ENCODE assay signal across 7 cellular contexts in the genomic region with DNA sequence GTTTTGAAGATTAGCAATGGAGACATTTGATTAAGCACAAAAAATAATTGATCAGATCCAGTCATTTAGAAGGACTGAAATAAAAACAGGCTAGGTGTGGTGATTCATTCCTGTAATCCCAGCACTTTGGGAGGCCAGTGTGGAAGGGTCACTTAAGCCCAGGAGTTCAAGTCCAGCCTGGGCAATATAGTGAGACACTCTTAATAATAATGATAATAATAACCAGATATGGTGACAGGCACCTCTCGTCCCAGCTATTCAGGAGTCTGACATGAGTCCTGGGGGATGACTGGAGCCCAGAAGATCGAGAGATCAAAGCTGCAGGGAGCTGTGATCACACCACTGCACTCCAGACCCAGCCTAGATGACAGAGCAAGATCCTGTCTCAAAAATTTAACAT.
"Had no signal": no experiment of that assay in that cellular context is flagged by ENCODE, and none has a peak within 500 bp of the region (broad histone marks: within the 10 kb centered on the region; RNA-seq: fewer than 3 reads in every experiment).

No MANE protein-coding gene starts in this region.

- H3K27ac ChIP-seq: lower lobe of right lung, skin epidermis had no signal

- H3K36me3 ChIP-seq: lower lobe of right lung had no signal

- H3K4me3 ChIP-seq: lower lobe of right lung, skin epidermis had no signal

- DNase-seq: activated CD4-positive, alpha-beta memory T cell treated with anti-CD3 and anti-CD28 coated beads, Interleukin-2, amount 10 ng/mL, durations not matched to agents 7 days and 5 days; activated CD4-positive, alpha-beta T cell treated with anti-CD3 and anti-CD28 coated beads for 36 hours; activated T-cell treated with anti-CD3 and anti-CD28 coated beads, Interleukin-2, amount 50 U/mL, for 24 hours; left colon; lower lobe of right lung; stimulated activated naive CD8-positive, alpha-beta T cell treated with anti-CD3 and anti-CD28 coated beads, Interleukin-15, amount 100 ng/mL, for 72 hours had no signal

- H3K9me3 ChIP-seq: lower lobe of right lung had no signal

- ATAC-seq: activated CD4-positive, alpha-beta T cell treated with anti-CD3 and anti-CD28 coated beads for 36 hours; left colon; lower lobe of right lung; stimulated activated naive CD8-positive, alpha-beta T cell treated with anti-CD3 and anti-CD28 coated beads, Interleukin-15, amount 100 ng/mL, for 72 hours had no signal
